ENCODE assay signal across 28 cellular contexts in genomic region chr17:67050476-67051154, GRCh38. TPM values are rescaled to one million over a fixed set of nuclear protein-coding genes. Genes with fewer than 3 reads are reported as not detected.
A peak's percentile ranks its signal among the peaks of the same experiment; 100 is the strongest.
DNase-seq lines count a peak whose midpoint lies in the region; ATAC-seq, FAIRE-seq and TF ChIP-seq lines count a peak whose summit lies in the region.
"Had no signal": no experiment of that assay in that cellular context is flagged by ENCODE, and none has a peak within 500 bp of the region (broad histone marks: within the 10 kb centered on the region; RNA-seq: fewer than 3 reads in every experiment).

No MANE protein-coding gene starts in this region.

- H3K4me1 ChIP-seq in adipocyte (ENCODE audit: control insufficient read depth, insufficient read depth, low read length) (peaks cover 3% of the 10 kb centered on the region), mesenchymal stem cell (ENCODE audit: control insufficient read depth, insufficient read depth, low read depth, low read length) (peaks cover 6% of the 10 kb centered on the region)

- CTCF ChIA-PET in WTC11 (lab: Charles Lee) = no interaction called here
- CTCF ChIA-PET in T-cell (lab: Charles Lee) = no interaction called here

- no peaks in the 10 kb centered on the region for H3K4me1 Mint-ChIP-seq in WTC11
- H3K4me1 Mint-ChIP-seq in T-cell = no peaks in the 10 kb centered on the region

- H2AFZ ChIP-seq in mesenchymal stem cell (ENCODE audit: low read depth, low read length) = no peak overlapping the region

- H3K23ac ChIP-seq in mesenchymal stem cell (ENCODE audit: low read length in 2 of 2) = no peak overlapping the region

- H3K9me3 ChIP-seq in adipocyte (ENCODE audit: control insufficient read depth, low read length) (peaks cover 34% of the 10 kb centered on the region), mesenchymal stem cell (ENCODE audit: control insufficient read depth, low read length) (peaks cover 40% of the 10 kb centered on the region)

- H3K79me1 ChIP-seq in mesenchymal stem cell (replicated peaks; ENCODE audit: low read length, poor library complexity, severe bottlenecking) = no peaks in the 10 kb centered on the region

- no peak overlapping the region for H3K14ac ChIP-seq in mesenchymal stem cell (ENCODE audit: low read length in 2 of 2)

- no peak overlapping the region for H3K4me2 ChIP-seq in mesenchymal stem cell (ENCODE audit: low read length, poor library complexity, severe bottlenecking)
- H3K4me2 ChIP-seq: BLaER1 had no signal

- H3K4me3 ChIP-seq in adipocyte (ENCODE audit: low read length) (no peak overlapping the region), mesenchymal stem cell (ENCODE audit: insufficient read depth in 1 of 2, low read depth in 1 of 2, low read length in 2 of 2) (no peak overlapping the region)
- H3K4me3 ChIP-seq: BLaER1, K562, MG63, SJCRH30 had no signal

- TF ChIP-seq CTCF in D721Med (IDR thresholded peaks at IDR 0.05; ENCODE audit: insufficient read depth, missing control alignments) (no peak), WTC11 (IDR thresholded peaks at IDR 0.05) (no peak)

- H3K9ac ChIP-seq in adipocyte (ENCODE audit: low read length) (no peak overlapping the region), mesenchymal stem cell (ENCODE audit: low read length) (no peak overlapping the region)
- H3K9ac ChIP-seq: BLaER1 had no signal

- FAIRE-seq in D721Med (lab: Jason Lieb, UNC) = peak; percentile 69
- FAIRE-seq: GM12891, H1, HepG2, K562, RCC 7860 had no signal

- H3K27ac ChIP-seq in mesenchymal stem cell (ENCODE audit: low read length, poor library complexity, severe bottlenecking) = peak overlapping the region; percentile 4
- H3K27ac ChIP-seq: BLaER1, HL-60, SJCRH30 had no signal

- no peak overlapping the region for H2AK5ac ChIP-seq in mesenchymal stem cell (ENCODE audit: low read length, severe bottlenecking)

- DNase-seq in D721Med (ENCODE audit: insufficient read length, low spot score) (no peak), adipocyte (ENCODE audit: low read depth) (peak; percentile 3), mesenchymal stem cell (no peak), sciatic nerve (ENCODE audit: low spot score) (peak; percentile 21), WTC11 (ENCODE audit: low spot score) (no peak), T-cell (no peak), posterior vena cava (ENCODE audit: low spot score) (no peak)
- DNase-seq: CD4-positive, alpha-beta T cell; COR-L47; DMS153; MG63; NCI-H1417; NCI-H1694 treated with DMSO at 0.1 percent for 48 hours; NCI-H2081 treated with DMSO at 0.1 percent for 48 hours; NCI-H2171 treated with DMSO at 0.1 percent for 48 hours; NCI-H524 treated with DMSO at 0.1 percent for 48 hours; OCI-M1; SJCRH30 had no signal

- H3K36me3 Mint-ChIP-seq in WTC11 (peaks cover 18% of the 10 kb centered on the region), T-cell (peaks cover 19% of the 10 kb centered on the region)

- H4K8ac ChIP-seq in mesenchymal stem cell (ENCODE audit: low read length) = no peak overlapping the region

- H3K9me3 Mint-ChIP-seq in WTC11 = peaks cover 31% of the 10 kb centered on the region
- peaks cover 4 to 30% (median 16%) of the 10 kb centered on the region in 3 donors for H3K9me3 Mint-ChIP-seq in T-cell

- no peak overlapping the region for H3K4me3 Mint-ChIP-seq in WTC11
- no peak overlapping the region for H3K4me3 Mint-ChIP-seq in T-cell
- H3K4me3 Mint-ChIP-seq: CD4-positive, alpha-beta T cell had no signal

- H2BK120ac ChIP-seq in mesenchymal stem cell (ENCODE audit: low read depth, low read length) = no peak overlapping the region

- H4K91ac ChIP-seq in mesenchymal stem cell (ENCODE audit: low read length) = no peak overlapping the region

- H3K36me3 ChIP-seq in adipocyte (ENCODE audit: control insufficient read depth, insufficient read depth, low read length, severe bottlenecking) (no peaks in the 10 kb centered on the region), mesenchymal stem cell (ENCODE audit: control insufficient read depth in 1 of 2, insufficient read depth in 2 of 2, low read depth in 1 of 2, low read length in 2 of 2) (no peaks in the 10 kb centered on the region)
- H3K36me3 ChIP-seq: BLaER1, MG63, SJCRH30 had no signal

- intact Hi-C loops in sciatic nerve (cut with DNase I) (no loop called here), posterior vena cava (cut with DNase I) (no loop called here)

- H2BK5ac ChIP-seq in mesenchymal stem cell (ENCODE audit: low read depth, low read length, poor library complexity, severe bottlenecking) = no peak overlapping the region

- H3K27ac Mint-ChIP-seq in WTC11 (no peak overlapping the region), T-cell (no peak overlapping the region)
- H3K27ac Mint-ChIP-seq: CD4-positive, alpha-beta T cell had no signal

- ATAC-seq in sciatic nerve (no peak), WTC11 (no peak), HG03571 (IDR thresholded peaks at IDR 0.05; ENCODE audit: unreplicated experiment) (no peak), T-cell (replicated peaks in 1 of 4) (no peak)
- ATAC-seq: HepG2, K562 had no signal

- H3K27me3 ChIP-seq in adipocyte (replicated peaks; ENCODE audit: control insufficient read depth, insufficient read depth, low read length) (peaks cover 16% of the 10 kb centered on the region), mesenchymal stem cell (ENCODE audit: control insufficient read depth in 1 of 2, insufficient read depth in 1 of 2, low read length in 2 of 2) (peaks cover 7 to 17% of the 10 kb centered on the region in 2 experiments)
- H3K27me3 ChIP-seq: BLaER1, MG63, SJCRH30 had no signal

- no peak overlapping the region for H3K4ac ChIP-seq in mesenchymal stem cell (ENCODE audit: low read depth in 1 of 2, low read length in 2 of 2)

- no peak overlapping the region for H3K18ac ChIP-seq in mesenchymal stem cell (ENCODE audit: low read depth in 1 of 2, low read length in 2 of 2)

- WGBS in mesenchymal stem cell = 94% methylated on average over 3 of the region's 6 CpGs

- POLR2A ChIA-PET in WTC11 (lab: Charles Lee) (no interaction called here), T-cell (lab: Charles Lee) (no interaction called here)

- H3K27me3 Mint-ChIP-seq in WTC11 (ENCODE audit: low read depth) (no peaks in the 10 kb centered on the region; the same call in 1 of the 2 replicates), T-cell (no peaks in the 10 kb centered on the region)

- H2BK15ac ChIP-seq in mesenchymal stem cell (ENCODE audit: low read depth, poor library complexity, severe bottlenecking) = no peak overlapping the region

- H2BK12ac ChIP-seq in mesenchymal stem cell (ENCODE audit: low read length in 2 of 2) = no peak overlapping the region

TF ChIP-seq in WTC11, 78 proteins besides CTCF, POLR2A, EP300 and RAD21 (continues in another document):
- TF ChIP-seq ATF1 (CRISPR knock-in tag; IDR thresholded peaks at IDR 0.05) = no peak
- TF ChIP-seq ATF2 (CRISPR knock-in tag; IDR thresholded peaks at IDR 0.05; ENCODE audit: borderline replicate concordance, low read depth) = no peak
- no peak for TF ChIP-seq CREB1 (CRISPR knock-in tag; IDR thresholded peaks at IDR 0.05)
- TF ChIP-seq E2F1 (CRISPR knock-in tag; IDR thresholded peaks at IDR 0.05) = no peak
- no peak for TF ChIP-seq ZNF396 (CRISPR knock-in tag; IDR thresholded peaks at IDR 0.05; ENCODE audit: borderline replicate concordance)
- TF ChIP-seq TCF7 (CRISPR knock-in tag; IDR thresholded peaks at IDR 0.05; ENCODE audit: low read depth) = no peak
- TF ChIP-seq TEAD4 (CRISPR knock-in tag; IDR thresholded peaks at IDR 0.05) = no peak
- no peak for TF ChIP-seq FOXP1 (CRISPR knock-in tag; IDR thresholded peaks at IDR 0.05; ENCODE audit: borderline replicate concordance)
- no peak for TF ChIP-seq ZNF281 (CRISPR knock-in tag; IDR thresholded peaks at IDR 0.05)

RNA-seq across cellular contexts. Expression of gene CACNG1, which starts 6.3 kb away (rescaled TPM):
- not detected for polyA plus RNA-seq in mesenchymal stem cell (2013, experiment 1 of 2)
- not detected for polyA plus RNA-seq in mesenchymal stem cell (2013, experiment 2 of 2)
- total RNA-seq in sciatic nerve = not detected
- not detected in 3 replicates for total RNA-seq in WTC11 (2021)
- total RNA-seq in T-cell = not detected
- not detected for total RNA-seq in posterior vena cava
- total RNA-seq: CD4-positive, alpha-beta T cell; G401; H1; HepG2; HT-29; K562 had no signal
- polyA plus RNA-seq: H1, HepG2, K562 had no signal

Comparison
In these comparisons a context has a peak if more than half of its experiments do, and no peak if none do; other contexts are left out.
1. DNase-seq: peak in adipocyte (single experiment) and sciatic nerve (single experiment); none in D721Med (single experiment), mesenchymal stem cell (single experiment), WTC11 (single experiment), T-cell (0 of 34) and posterior vena cava (single experiment).